ENCODE assay signal across 8 cellular contexts in the genomic region with DNA sequence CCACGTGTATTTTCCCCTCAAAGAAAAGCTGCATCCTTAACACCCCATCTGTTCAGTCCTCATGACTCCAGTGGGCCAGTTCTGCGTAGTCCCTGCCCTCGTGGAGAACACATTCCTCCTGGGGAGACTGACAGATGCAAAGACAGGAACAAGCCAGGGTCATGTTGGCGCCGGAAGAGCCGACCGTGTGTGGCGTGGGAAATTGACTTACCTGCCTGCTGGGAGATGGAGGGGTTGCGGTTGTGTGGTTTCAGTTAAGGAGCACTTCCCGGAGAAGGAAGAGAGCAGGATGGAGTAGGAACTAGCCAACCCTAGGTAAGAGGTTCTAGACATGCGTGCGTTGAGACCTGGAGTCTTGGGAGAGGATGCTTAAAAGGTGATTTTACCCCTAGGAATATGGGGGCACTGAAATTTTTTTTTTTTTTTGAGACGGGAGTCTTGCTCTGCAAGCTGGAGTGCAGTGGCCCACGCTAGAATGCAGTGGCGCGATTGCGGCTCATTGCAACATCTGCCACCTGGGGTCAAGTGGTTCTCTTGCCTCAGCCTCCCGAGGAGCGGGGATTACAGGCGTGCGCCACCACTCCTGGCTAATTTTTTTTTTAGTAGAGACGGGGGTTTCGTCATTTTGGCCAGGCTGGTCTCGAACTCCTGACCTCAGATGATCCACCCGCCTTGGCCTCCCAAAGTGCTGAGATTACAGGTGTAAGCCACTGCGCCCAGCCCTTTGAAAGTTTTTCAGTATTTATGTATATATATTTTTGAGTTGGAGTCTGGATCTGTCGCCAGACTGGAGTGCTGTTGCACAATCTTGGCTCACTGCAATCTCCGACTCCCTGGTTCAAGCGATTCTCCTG. TPM values are rescaled to one million over a fixed set of nuclear protein-coding genes. Genes with fewer than 3 reads are reported as not detected.
DNase-seq lines count a peak whose midpoint lies in the region; ATAC-seq and TF ChIP-seq lines count a peak whose summit lies in the region.

No MANE protein-coding gene starts in this region.

- H3K27me3 ChIP-seq in left lung (no peaks in the 10 kb centered on the region), upper lobe of left lung (no peaks in the 10 kb centered on the region)

- WGBS in upper lobe of left lung, 2 donors = 56 to 59% methylated on average over 25 to 29 of the region's 29 CpGs

- TF ChIP-seq POLR2A in upper lobe of left lung (IDR thresholded peaks at IDR 0.05) = no peak

- TF ChIP-seq CTCF in astrocyte of the cerebellum (IDR thresholded peaks at IDR 0.05; ENCODE audit: low read depth, low read length, missing control alignments) = no peak
- TF ChIP-seq CTCF in left lung (IDR thresholded peaks at IDR 0.05) = no peak
- no peak for TF ChIP-seq CTCF in upper lobe of left lung (IDR thresholded peaks at IDR 0.05)

- no peak for TF ChIP-seq EP300 in upper lobe of left lung (IDR thresholded peaks at IDR 0.05)

- in situ Hi-C loops in astrocyte of the cerebellum (cut with HindIII; ENCODE audit: low sequenced_read_pairs) = loop anchor here (10.0 kb wide), 1 partner anchor 62 kb away; no protein-coding TSS in a partner anchor

- H3K36me3 ChIP-seq in left lung (peaks cover 0 to 16% of the 10 kb centered on the region in 2 donors), upper lobe of left lung (peaks cover 0 to 18% (median 8%) of the 10 kb centered on the region in 4 donors)

- peak overlapping the region in 1 of 2 donors; percentile 95 for H3K27ac ChIP-seq in left lung
- H3K27ac ChIP-seq in upper lobe of left lung = peak overlapping the region; percentile 92 to 98 (median 96)

- H3K9me3 ChIP-seq in left lung = no peaks in the 10 kb centered on the region
- H3K9me3 ChIP-seq in upper lobe of left lung = no peaks in the 10 kb centered on the region

- intact Hi-C loops in left lung (cut with DNase I) = no loop called here

- H3K4me3 ChIP-seq in astrocyte of the cerebellum (ENCODE audit: low read depth, low read length) (peak overlapping the region; percentile 61), left lung (peak overlapping the region; percentile 62 to 73), upper lobe of left lung (peak overlapping the region; percentile 57 to 84 (median 71))

- H3K4me1 ChIP-seq in left lung (peaks cover 23 to 59% of the 10 kb centered on the region in 2 donors), upper lobe of left lung (peaks cover 29 to 55% (median 34%) of the 10 kb centered on the region in 4 donors)

- DNase-seq in ELF-1 (ENCODE audit: low read depth, low spot score) (peak; percentile 47), NCI-H2029 (lab: John Stamatoyannopoulos, UW) (peak; percentile 60), astrocyte of the cerebellum (ENCODE audit: low read depth) (no peak), left lung (no peak), upper lobe of left lung (peak in 1 of 2 donors; percentile 49), NCI-H1417 treated with DMSO at 0.1 percent for 48 hours (lab: John Stamatoyannopoulos, UW) (no peak)

- no peak for ATAC-seq in left lung
- ATAC-seq in upper lobe of left lung (ENCODE audit: low FRiP score in 2 of 2) = no peak
- no peak for ATAC-seq in GM21390 (IDR thresholded peaks at IDR 0.05; ENCODE audit: unreplicated experiment)
- ATAC-seq in HG02678 (IDR thresholded peaks at IDR 0.05; ENCODE audit: unreplicated experiment) = no peak

RNA-seq across cellular contexts. Expression of gene VHL, which starts 1.4 kb away (rescaled TPM):
- 10 to 100 TPM; 36.8 to 40.7 TPM for total RNA-seq in left lung
- total RNA-seq in upper lobe of left lung = 10 to 100 TPM; 29.8 to 71.2 (median 41.2) TPM

RNA-seq across cellular contexts. Expression of gene IRAK2, which starts 21.8 kb away (rescaled TPM):
- total RNA-seq in left lung (1 to 10 TPM; 3.3 to 8.5 TPM), upper lobe of left lung (10 to 100 TPM in 1 of 6 donors, 1 to 10 TPM in 5; 3.1 to 10.2 (median 7.1) TPM)

RNA-seq across cellular contexts. Expression of gene BRK1, which starts 27.5 kb away (rescaled TPM):
- total RNA-seq in left lung (100 to 1,000 TPM; 114 to 126 TPM), upper lobe of left lung (100 to 1,000 TPM in 2 of 6 donors, 10 to 100 TPM in 4; 43.3 to 115 (median 81.8) TPM)

RNA-seq across cellular contexts. Expression of gene FANCD2OS, which starts 34.9 kb away (rescaled TPM):
- total RNA-seq in left lung (not detected), upper lobe of left lung (not detected)

Comparison
In these comparisons a context has a peak if more than half of its experiments do, and no peak if none do; other contexts are left out.
1. DNase-seq: peak in ELF-1 (single experiment) and NCI-H2029 (single experiment); none in astrocyte of the cerebellum (single experiment), left lung (0 of 2) and NCI-H1417 treated with DMSO at 0.1 percent for 48 hours (single experiment).
2. Peak in every context shown above with its lines, with median percentiles within 50 percentile points of each other: H3K4me3 ChIP-seq.